Comparison of ENCODE assay signal across 20 cellular contexts in genomic region chr7:141304291-141304690, GRCh38.
DNase-seq lines count a peak whose midpoint lies in the region; ATAC-seq and TF ChIP-seq lines count a peak whose summit lies in the region.
"Had no signal": no experiment of that assay in that cellular context is flagged by ENCODE, and none has a peak within 500 bp of the region (broad histone marks: within the 10 kb centered on the region; RNA-seq: fewer than 3 reads in every experiment).

No MANE protein-coding gene starts in this region.

- DNase-seq in NCI-H345 treated with DMSO at 0.1 percent for 48 hours (lab: John Stamatoyannopoulos, UW; ENCODE audit: unreplicated experiment) (peak; percentile 78), NCI-H345 (lab: John Stamatoyannopoulos, UW) (no peak), right atrium auricular region (ENCODE audit: low spot score) (no peak), Right ventricle myocardium inferior (ENCODE audit: missing footprints) (no peak), SW480 (ENCODE audit: low spot score) (peak; percentile 18), SK-N-DZ (ENCODE audit: low spot score) (no peak)
- no peak for DNase-seq in stimulated activated effector memory CD8-positive, alpha-beta T cell treated with anti-CD3 and anti-CD28 coated beads, Interleukin-12 subunit alpha, Interleukin-12 subunit beta, amount 100 ng/mL, for 72 hours (ENCODE audit: low spot score in 2 of 2)
- DNase-seq: DMS79; KG1; MV-4-11; NCI-H1417; NCI-H187 treated with DMSO at 0.1 percent for 48 hours; NCI-H2107; NCI-H524; NCI-H774; NK-92 treated with Interleukin-12 subunit alpha and Interleukin-12 subunit beta, amount 100 ng/mL, for 24 hours; OCI-M1 had no signal

- no peaks in the 10 kb centered on the region for H3K9me3 Mint-ChIP-seq in stimulated activated effector memory CD8-positive, alpha-beta T cell treated with anti-CD3 and anti-CD28 coated beads, Interleukin-12 subunit alpha, Interleukin-12 subunit beta, amount 100 ng/mL, for 72 hours

- no peaks in the 10 kb centered on the region for H3K27me3 ChIP-seq in right atrium auricular region

- H3K27ac ChIP-seq in right atrium auricular region: peak overlapping the region; percentile 68 to 85
- H3K27ac ChIP-seq: A549 had no signal

- no peak overlapping the region for H3K27ac Mint-ChIP-seq in stimulated activated effector memory CD8-positive, alpha-beta T cell treated with anti-CD3 and anti-CD28 coated beads, Interleukin-12 subunit alpha, Interleukin-12 subunit beta, amount 100 ng/mL, for 72 hours
- H3K27ac Mint-ChIP-seq: B cell, CD14-positive monocyte had no signal

- H3K4me1 ChIP-seq in right atrium auricular region: peaks cover 0 to 26% of the 10 kb centered on the region in 2 donors
- H3K4me1 ChIP-seq: A549 had no signal

- H3K36me3 Mint-ChIP-seq in stimulated activated effector memory CD8-positive, alpha-beta T cell treated with anti-CD3 and anti-CD28 coated beads, Interleukin-12 subunit alpha, Interleukin-12 subunit beta, amount 100 ng/mL, for 72 hours: no peaks in the 10 kb centered on the region
- H3K36me3 Mint-ChIP-seq: CD14-positive monocyte had no signal

- H3K36me3 ChIP-seq in right atrium auricular region: no peaks in the 10 kb centered on the region

- H3K4me1 Mint-ChIP-seq in stimulated activated effector memory CD8-positive, alpha-beta T cell treated with anti-CD3 and anti-CD28 coated beads, Interleukin-12 subunit alpha, Interleukin-12 subunit beta, amount 100 ng/mL, for 72 hours: no peaks in the 10 kb centered on the region
- H3K4me1 Mint-ChIP-seq: B cell, CD14-positive monocyte had no signal

- intact Hi-C loops in Right ventricle myocardium inferior (cut with DNase I): no loop called here

- no peak for TF ChIP-seq CTCF in right atrium auricular region (IDR thresholded peaks at IDR 0.05)

- H3K4me3 ChIP-seq in right atrium auricular region: no peak overlapping the region
- H3K4me3 ChIP-seq: A549 had no signal

- ATAC-seq in Right ventricle myocardium inferior: no peak
- ATAC-seq in stimulated activated effector memory CD8-positive, alpha-beta T cell treated with anti-CD3 and anti-CD28 coated beads, Interleukin-12 subunit alpha, Interleukin-12 subunit beta, amount 100 ng/mL, for 72 hours: peak; percentile 36
- ATAC-seq: A549 had no signal

- H3K9me3 ChIP-seq in right atrium auricular region: no peaks in the 10 kb centered on the region
- H3K9me3 ChIP-seq: A549 had no signal

- no peak overlapping the region for H3K4me3 Mint-ChIP-seq in stimulated activated effector memory CD8-positive, alpha-beta T cell treated with anti-CD3 and anti-CD28 coated beads, Interleukin-12 subunit alpha, Interleukin-12 subunit beta, amount 100 ng/mL, for 72 hours
- H3K4me3 Mint-ChIP-seq: B cell, CD14-positive monocyte had no signal

Comparison
In these comparisons a context has a peak if more than half of its experiments do, and no peak if none do; other contexts are left out.
1. DNase-seq: peak in NCI-H345 treated with DMSO at 0.1 percent for 48 hours (single experiment) and SW480 (single experiment); none in NCI-H345 (single experiment), right atrium auricular region (single experiment), Right ventricle myocardium inferior (single experiment), stimulated activated effector memory CD8-positive, alpha-beta T cell treated with anti-CD3 and anti-CD28 coated beads, Interleukin-12 subunit alpha, Interleukin-12 subunit beta, amount 100 ng/mL, for 72 hours (0 of 2) and SK-N-DZ (single experiment).